Comparison of ENCODE assay signal across 16 cellular contexts in genomic region chr7:1346851-1347250, GRCh38.
"Had no signal": no experiment of that assay in that cellular context is flagged by ENCODE, and none has a peak within 500 bp of the region (broad histone marks: within the 10 kb centered on the region; RNA-seq: fewer than 3 reads in every experiment).

No MANE protein-coding gene starts in this region.

- H3K9me3 ChIP-seq: esophagus muscularis mucosa, gastrocnemius medialis, tibial artery, upper lobe of left lung, vagina had no signal

- H3K4me1 ChIP-seq: esophagus muscularis mucosa, gastrocnemius medialis, left ventricle myocardium inferior, spleen, tibial artery, upper lobe of left lung, vagina had no signal

- H3K27me3 ChIP-seq: upper lobe of left lung, vagina had no signal

- H3K27ac ChIP-seq: epithelial cell of prostate, esophagus muscularis mucosa, gastrocnemius medialis, left ventricle myocardium inferior, spleen, tibial artery, upper lobe of left lung, vagina had no signal

- H3K36me3 ChIP-seq: esophagus muscularis mucosa, gastrocnemius medialis, left ventricle myocardium inferior, spleen, tibial artery, upper lobe of left lung, vagina had no signal

- ATAC-seq: effector memory CD8-positive, alpha-beta T cell; gastrocnemius medialis; sciatic nerve had no signal

- H3K4me3 ChIP-seq: esophagus muscularis mucosa, gastrocnemius medialis, left ventricle myocardium inferior, spleen, tibial artery, upper lobe of left lung, vagina had no signal

- DNase-seq: effector memory CD8-positive, alpha-beta T cell; gastrocnemius medialis; islet precursor cell; left ventricle myocardium inferior; mesendoderm; naive B cell; stimulated activated CD4-positive, alpha-beta T cell treated with anti-CD3 and anti-CD28 coated beads, Interleukin-15, amount 100 ng/mL, for 24 hours; stimulated activated CD4-positive, alpha-beta T cell treated with anti-CD3 and anti-CD28 coated beads, Interleukin-1b, Interleukin-23, amount 100 ng/mL, for 48 hours; stimulated activated CD4-positive, alpha-beta T cell treated with anti-CD3 and anti-CD28 coated beads, Interleukin-4, amount 100 ng/mL, for 24 hours; tibial artery had no signal
